In the genomic region with DNA sequence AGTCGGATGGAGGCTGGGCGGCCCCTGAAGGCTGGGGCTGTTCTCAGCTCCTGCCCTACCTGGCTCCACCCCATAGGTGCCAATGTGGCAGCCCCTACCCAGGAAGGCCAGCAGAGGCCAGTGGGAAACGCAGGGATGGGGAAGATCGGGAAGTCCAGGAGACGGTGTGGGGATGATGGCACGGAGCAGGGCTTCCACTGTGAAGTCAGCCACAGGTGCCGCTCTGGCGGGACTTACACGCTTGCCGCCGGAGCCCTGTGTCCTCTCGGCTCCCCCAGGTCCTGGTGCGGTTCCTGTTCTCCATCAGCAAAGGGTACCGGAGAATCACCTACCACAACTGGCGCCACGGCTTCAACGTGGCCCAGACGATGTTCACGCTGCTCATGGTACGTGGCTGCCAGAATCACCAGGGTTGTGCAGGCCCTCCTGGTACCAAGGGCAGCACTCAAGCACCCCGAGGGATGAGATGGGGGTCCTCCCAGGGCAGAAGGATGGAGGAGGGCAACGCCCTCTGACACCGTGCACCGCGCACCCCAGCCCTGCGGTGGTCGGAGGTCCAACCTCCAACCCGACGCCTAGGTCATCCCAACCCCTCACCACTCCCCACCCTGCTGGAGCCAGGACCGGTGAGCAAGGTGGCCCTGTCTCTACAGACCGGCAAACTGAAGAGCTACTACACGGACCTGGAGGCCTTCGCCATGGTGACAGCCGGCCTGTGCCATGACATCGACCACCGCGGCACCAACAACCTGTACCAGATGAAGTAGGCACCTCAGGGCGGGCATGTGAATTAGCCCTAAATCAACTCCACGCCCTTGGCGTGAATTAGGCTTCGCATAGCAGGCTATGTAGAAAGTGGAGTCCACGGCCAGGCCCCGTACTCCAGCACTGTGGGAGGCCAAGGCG, we compare ENCODE assay signal across 1 cellular context.
TF ChIP-seq lines count a peak whose summit lies in the region.

No MANE protein-coding gene starts in this region.

TF ChIP-seq in H1, 55 proteins besides CTCF, POLR2A, EP300 and RAD21:
- TF ChIP-seq CBX8 (IDR thresholded peaks at IDR 0.05; ENCODE audit: borderline replicate concordance, low read depth, low read length) (no peak), CHD7 (IDR thresholded peaks at IDR 0.05; ENCODE audit: insufficient replicate concordance, low read length) (no peak), PHF8 (conservative IDR thresholded peaks at IDR 0.05; ENCODE audit: low read depth, low read length) (no peak), SIRT6 (IDR thresholded peaks at IDR 0.05; ENCODE audit: low read length) (no peak), TEAD4 (IDR thresholded peaks at IDR 0.05; ENCODE audit: low read depth, low read length) (no peak), CHD2 (IDR thresholded peaks at IDR 0.05; ENCODE audit: low read length) (no peak), GABPA (IDR thresholded peaks at IDR 0.05; ENCODE audit: borderline replicate concordance, insufficient read depth, low read length) (no peak), EZH2 (IDR thresholded peaks at IDR 0.05; ENCODE audit: low read depth, low read length, severe bottlenecking) (no peak)
